20 cellular contexts compared by ENCODE assay signal in the genomic region with DNA sequence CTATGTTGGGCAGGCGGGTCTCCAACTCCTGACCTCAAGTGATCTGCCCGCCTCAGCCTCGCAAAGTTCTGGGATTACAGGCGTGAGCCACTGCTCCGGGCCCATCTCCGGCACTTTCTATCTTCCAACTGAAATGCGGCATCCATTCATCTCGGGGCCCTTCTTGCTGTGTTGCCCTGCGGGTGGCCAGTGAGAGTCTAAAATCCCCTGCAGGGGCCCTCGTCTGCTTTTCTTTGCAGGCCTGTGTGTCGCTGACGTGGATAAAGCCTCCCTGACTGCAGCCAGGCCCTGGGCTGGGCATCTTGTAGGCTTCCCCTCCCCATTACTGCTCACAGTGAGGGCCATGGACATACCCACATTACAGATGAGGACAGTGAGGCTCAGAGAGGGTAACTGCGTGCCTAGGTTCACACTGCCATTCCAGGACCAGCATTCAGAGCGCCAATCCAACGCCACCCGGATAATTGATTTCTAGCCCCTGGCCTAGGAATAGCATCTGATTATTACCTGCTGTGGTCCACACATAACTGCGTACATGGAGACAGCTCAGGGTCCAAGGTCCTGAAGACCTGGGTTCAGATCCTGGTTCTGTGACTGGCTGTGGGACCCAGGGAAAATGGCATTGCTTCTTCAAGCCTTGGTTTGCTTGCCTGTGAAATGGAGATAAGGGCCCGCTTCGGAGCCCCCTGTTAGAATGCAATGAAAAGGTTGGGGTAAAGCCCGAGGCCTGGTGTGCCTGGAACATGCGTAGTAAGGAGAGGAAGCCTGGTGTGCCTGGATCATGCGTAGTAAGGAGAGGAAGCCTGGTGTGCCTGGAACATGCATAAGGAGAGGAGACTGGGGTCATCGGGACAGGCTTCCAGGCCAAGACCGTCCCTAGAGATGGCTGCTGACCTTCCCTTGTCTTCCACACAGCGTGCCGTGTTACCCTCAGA. TPM values are rescaled to one million over a fixed set of nuclear protein-coding genes. Genes with fewer than 3 reads are reported as not detected.
A peak's percentile ranks its signal among the peaks of the same experiment; 100 is the strongest.
DNase-seq lines count a peak whose midpoint lies in the region; ATAC-seq and TF ChIP-seq lines count a peak whose summit lies in the region.
"Had no signal": no experiment of that assay in that cellular context is flagged by ENCODE, and none has a peak within 500 bp of the region (broad histone marks: within the 10 kb centered on the region; RNA-seq: fewer than 3 reads in every experiment).

No MANE protein-coding gene starts in this region.

- H3K4me1 Mint-ChIP-seq in nephron progenitor cell (peaks cover 50% of the 10 kb centered on the region), endothelial cell (ENCODE audit: unreplicated experiment) (peaks cover 16% of the 10 kb centered on the region)

- ATAC-seq in Right ventricle myocardium superior (ENCODE audit: poor library complexity) (peak; percentile 4), GM19452 (IDR thresholded peaks at IDR 0.05; ENCODE audit: unreplicated experiment) (no peak)
- ATAC-seq: natural killer cell treated with Interleukin-12 subunit alpha and Interleukin-12 subunit beta and Interleukin-15 and Interleukin-18, amount 100 ng/mL, for 72 hours had no signal

- no peak overlapping the region for H3K27ac ChIP-seq in right atrium auricular region
- peak overlapping the region; percentile 26 for H3K27ac ChIP-seq in ectodermal cell (ENCODE audit: insufficient read depth, low read depth, low read length, poor library complexity, severe bottlenecking)
- H3K27ac ChIP-seq: epithelial cell of prostate, SJSA1 had no signal

- intact Hi-C loops in Right ventricle myocardium superior (cut with DNase I): no loop called here

- in situ Hi-C loops in ACHN (cut with HindIII; ENCODE audit: low pct_ligation_motif_present, low pct_unique_long_range_greater_than_20kb, low sequenced_read_pairs): no loop called here

- H3K4me1 ChIP-seq in right atrium auricular region: peaks cover 0 to 16% of the 10 kb centered on the region in 2 donors
- H3K4me1 ChIP-seq in ectodermal cell (ENCODE audit: control insufficient read depth, insufficient read depth, low read length): peaks cover 44% of the 10 kb centered on the region

- H3K36me3 Mint-ChIP-seq in nephron progenitor cell (ENCODE audit: low read depth) (no peaks in the 10 kb centered on the region), endothelial cell (ENCODE audit: low read depth, unreplicated experiment) (no peaks in the 10 kb centered on the region)
- H3K36me3 Mint-ChIP-seq: IgD-negative memory B cell; natural killer cell treated with Interleukin-12 subunit alpha and Interleukin-12 subunit beta and Interleukin-15 and Interleukin-18, amount 100 ng/mL, for 72 hours had no signal

- H3K27me3 ChIP-seq in right atrium auricular region (no peaks in the 10 kb centered on the region), ectodermal cell (ENCODE audit: control insufficient read depth, insufficient read depth, low read length, poor library complexity, severe bottlenecking) (peaks cover 52% of the 10 kb centered on the region)
- H3K27me3 ChIP-seq: SJSA1 had no signal

- H3K9me3 Mint-ChIP-seq in nephron progenitor cell (no peaks in the 10 kb centered on the region), endothelial cell (ENCODE audit: unreplicated experiment) (no peaks in the 10 kb centered on the region)
- H3K9me3 Mint-ChIP-seq: natural killer cell treated with Interleukin-12 subunit alpha and Interleukin-12 subunit beta and Interleukin-15 and Interleukin-18, amount 100 ng/mL, for 72 hours; T-helper 1 cell treated with Interleukin-12 subunit alpha and Interleukin-12 subunit beta and Interleukin-4 antibody, amounts not matched to agents 30 μg/mL and 1 μg/mL, for 36 hours had no signal

- DNase-seq in Right ventricle myocardium superior (no peak), right atrium auricular region (ENCODE audit: low spot score) (no peak), nephron progenitor cell (no peak), ACHN (no peak), SHP77 (lab: John Stamatoyannopoulos, UW) (no peak), endothelial cell (ENCODE audit: low spot score) (no peak)
- DNase-seq: activated CD4-positive, alpha-beta T cell treated with anti-CD3 and anti-CD28 coated beads, Interleukin-2, amount 50 U/mL, for 1 hour; activated CD8-positive, alpha-beta memory T cell treated with anti-CD3 and anti-CD28 coated beads, Interleukin-2, amount 50 U/mL, for 4 hours; dermis blood vessel endothelial cell; GDM1; NCI-H1417 treated with DMSO at 0.1 percent for 48 hours; stimulated activated CD4-positive, alpha-beta T cell treated with anti-CD3 and anti-CD28 coated beads, Interleukin-4, amount 100 ng/mL, for 4 hours had no signal

- TF ChIP-seq CTCF in right atrium auricular region (IDR thresholded peaks at IDR 0.05): no peak
- TF ChIP-seq CTCF in nephron progenitor cell (IDR thresholded peaks at IDR 0.05): no peak
- TF ChIP-seq CTCF in endothelial cell (IDR thresholded peaks at IDR 0.05; ENCODE audit: unreplicated experiment): no peak

- H3K4me3 ChIP-seq in right atrium auricular region (no peak overlapping the region), ectodermal cell (ENCODE audit: insufficient read depth, low read depth, low read length) (no peak overlapping the region)
- H3K4me3 ChIP-seq: SJSA1 had no signal

- H3K27me3 Mint-ChIP-seq in nephron progenitor cell (ENCODE audit: low read depth, poor library complexity): peaks cover 82% of the 10 kb centered on the region
- H3K27me3 Mint-ChIP-seq in endothelial cell (ENCODE audit: unreplicated experiment): peaks cover 6% of the 10 kb centered on the region

- WGBS in ectodermal cell, 2 experiments: 45 to 46% methylated on average over 26 of the region's 26 CpGs

- H3K36me3 ChIP-seq in right atrium auricular region (peaks cover 51% of the 10 kb centered on the region), ectodermal cell (ENCODE audit: control insufficient read depth, insufficient read depth, low read length) (no peaks in the 10 kb centered on the region)
- H3K36me3 ChIP-seq: SJSA1 had no signal

- no peaks in the 10 kb centered on the region for H3K9me3 ChIP-seq in right atrium auricular region
- H3K9me3 ChIP-seq in ectodermal cell (ENCODE audit: control insufficient read depth, low read length): no peaks in the 10 kb centered on the region
- H3K9me3 ChIP-seq: SJSA1 had no signal

- no peak overlapping the region for H3K4me3 Mint-ChIP-seq in nephron progenitor cell
- no peak overlapping the region for H3K4me3 Mint-ChIP-seq in endothelial cell (ENCODE audit: unreplicated experiment)
- H3K4me3 Mint-ChIP-seq: CD14-positive monocyte; IgD-negative memory B cell; natural killer cell treated with Interleukin-12 subunit alpha and Interleukin-12 subunit beta and Interleukin-15 and Interleukin-18, amount 100 ng/mL, for 72 hours; T-helper 1 cell treated with Interleukin-12 subunit alpha and Interleukin-12 subunit beta and Interleukin-4 antibody, amounts not matched to agents 30 μg/mL and 1 μg/mL, for 36 hours had no signal

- peak overlapping the region; percentile 54 for H3K27ac Mint-ChIP-seq in nephron progenitor cell
- no peak overlapping the region for H3K27ac Mint-ChIP-seq in endothelial cell (ENCODE audit: unreplicated experiment)
- H3K27ac Mint-ChIP-seq: IgD-negative memory B cell; natural killer cell treated with Interleukin-12 subunit alpha and Interleukin-12 subunit beta and Interleukin-15 and Interleukin-18, amount 100 ng/mL, for 72 hours; T-helper 1 cell treated with Interleukin-12 subunit alpha and Interleukin-12 subunit beta and Interleukin-4 antibody, amounts not matched to agents 30 μg/mL and 1 μg/mL, for 36 hours had no signal

RNA-seq across cellular contexts. Expression of a gene that starts 25.0 kb away (rescaled TPM):
- total RNA-seq in Right ventricle myocardium superior: 23.5 TPM
- total RNA-seq in right atrium auricular region: 10 to 100 TPM; 58.4 to 76.4 TPM
- polyA plus RNA-seq in ectodermal cell (2013, experiment 1 of 4): 0.39 TPM
- polyA plus RNA-seq in ectodermal cell (2013, experiment 2 of 4): 0.27 TPM
- 0.64 TPM for polyA plus RNA-seq in ectodermal cell (2013, experiment 3 of 4)
- polyA plus RNA-seq in ectodermal cell (2013, experiment 4 of 4): 0.53 TPM
- total RNA-seq in endothelial cell (ENCODE audit: unreplicated experiment): 0.54 TPM
- polyA plus RNA-seq: IgD-negative memory B cell had no signal

Comparison
In these comparisons a context has a peak if more than half of its experiments do, and no peak if none do; other contexts are left out.
1. RNA of a gene that starts 25.0 kb away (total RNA-seq): 58.4 to 76.4 TPM in right atrium auricular region and 23.5 TPM in Right ventricle myocardium superior (single experiment); 0.54 TPM in endothelial cell (single experiment); every median in the first group is over 10 times any median in the second.